In genomic region chr18:8721094-8721669, GRCh38 we compare ENCODE assay signal across 2 cellular contexts.
TF ChIP-seq lines count a peak whose summit lies in the region.

No MANE protein-coding gene starts in this region.

TF ChIP-seq in A549, 52 proteins besides CTCF, POLR2A, EP300 and RAD21 (continued from another document):
- no peak for TF ChIP-seq HMGXB4 (CRISPR knock-in tag; IDR thresholded peaks at IDR 0.05; ENCODE audit: borderline replicate concordance)
- TF ChIP-seq ZFP36 (IDR thresholded peaks at IDR 0.05; ENCODE audit: borderline replicate concordance, partially characterized antibody), result no peak
- no peak for TF ChIP-seq GATA3 (IDR thresholded peaks at IDR 0.05; ENCODE audit: borderline replicate concordance)
- TF ChIP-seq KDM1A (IDR thresholded peaks at IDR 0.05; ENCODE audit: low read depth), result no peak
- no peak for TF ChIP-seq POLR2AphosphoS2 (conservative IDR thresholded peaks at IDR 0.05; ENCODE audit: low read length)
- TF ChIP-seq MYC (IDR thresholded peaks at IDR 0.05; ENCODE audit: borderline replicate concordance, low read length), result no peak
- no peak for TF ChIP-seq HOXB13 (CRISPR knock-in tag; IDR thresholded peaks at IDR 0.05; ENCODE audit: low read depth)
- TF ChIP-seq RARB (CRISPR knock-in tag; IDR thresholded peaks at IDR 0.05), result no peak
- no peak for TF ChIP-seq MAFK (IDR thresholded peaks at IDR 0.05; ENCODE audit: partially characterized antibody)
- no peak for TF ChIP-seq BHLHE40 (IDR thresholded peaks at IDR 0.05; ENCODE audit: low read depth, low read length)
- TF ChIP-seq HOXB5 (CRISPR knock-in tag; IDR thresholded peaks at IDR 0.05), result no peak
TF ChIP-seq in A549: peak in this region for 0.

TF ChIP-seq in GM23338, 12 proteins besides CTCF, POLR2A, EP300 and RAD21 (continued from another document):
- TF ChIP-seq REST (IDR thresholded peaks at IDR 0.05; ENCODE audit: unreplicated experiment) (no peak), CREB1 (CRISPR knock-in tag; IDR thresholded peaks at IDR 0.05; ENCODE audit: low read depth) (no peak), ZNF114 (CRISPR knock-in tag; IDR thresholded peaks at IDR 0.05) (no peak), ZNF331 (CRISPR knock-in tag; IDR thresholded peaks at IDR 0.05; ENCODE audit: low read depth) (no peak), STAT1 (IDR thresholded peaks at IDR 0.05; ENCODE audit: unreplicated experiment) (no peak), JUNB (IDR thresholded peaks at IDR 0.05; ENCODE audit: unreplicated experiment) (no peak), ZNF462 (CRISPR knock-in tag; IDR thresholded peaks at IDR 0.05) (no peak), NANOG (IDR thresholded peaks at IDR 0.05; ENCODE audit: borderline replicate concordance) (no peak), EZH2 (IDR thresholded peaks at IDR 0.05; ENCODE audit: low read depth, unreplicated experiment) (no peak), POLR2AphosphoS5 (IDR thresholded peaks at IDR 0.05; ENCODE audit: low read depth) (no peak), ETS1 (IDR thresholded peaks at IDR 0.05) (no peak)
TF ChIP-seq in GM23338: peak in this region for 0.
